In the genomic region with DNA sequence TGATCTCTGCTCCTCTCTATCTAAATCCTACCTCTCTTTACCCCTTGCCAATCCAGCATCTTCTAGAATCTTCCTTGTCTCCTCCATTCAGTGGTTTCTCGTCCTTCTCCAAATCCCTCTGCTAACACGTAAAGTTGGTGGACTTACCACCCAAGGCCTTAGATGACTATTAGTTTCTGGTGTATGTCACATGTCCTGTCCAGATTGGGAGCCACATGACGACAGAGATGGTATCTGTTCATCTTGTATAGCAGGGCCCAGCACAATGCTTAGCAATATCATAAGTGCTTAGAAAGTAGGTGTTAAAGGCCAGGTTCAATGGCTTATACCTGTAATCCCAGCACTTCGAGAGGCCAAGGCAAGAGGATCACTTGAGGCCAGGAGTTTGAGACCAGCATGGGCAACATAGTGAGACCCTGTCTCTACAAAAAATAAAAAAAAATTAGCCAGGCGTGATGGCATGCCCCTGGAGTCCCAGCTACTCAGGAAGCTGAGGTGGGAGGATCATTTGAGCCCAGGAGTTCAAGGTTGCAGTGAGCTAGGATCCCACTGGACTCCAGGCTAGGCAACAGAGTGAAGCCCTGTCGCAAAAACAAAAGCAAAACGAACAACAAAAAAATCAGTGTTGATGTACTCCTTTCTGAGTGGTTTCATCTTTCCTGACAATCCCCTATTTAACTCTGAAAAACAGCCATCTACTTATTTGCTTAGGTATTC, we compare ENCODE assay signal across 2 cellular contexts.
TF ChIP-seq lines count a peak whose summit lies in the region.

No MANE protein-coding gene starts in this region.

TF ChIP-seq in SK-N-SH treated with all-trans-retinoic acid at 6 μM for 48 hours, 23 proteins besides CTCF, POLR2A, EP300 and RAD21 (continued from another document):
- TF ChIP-seq, protein P1, sequence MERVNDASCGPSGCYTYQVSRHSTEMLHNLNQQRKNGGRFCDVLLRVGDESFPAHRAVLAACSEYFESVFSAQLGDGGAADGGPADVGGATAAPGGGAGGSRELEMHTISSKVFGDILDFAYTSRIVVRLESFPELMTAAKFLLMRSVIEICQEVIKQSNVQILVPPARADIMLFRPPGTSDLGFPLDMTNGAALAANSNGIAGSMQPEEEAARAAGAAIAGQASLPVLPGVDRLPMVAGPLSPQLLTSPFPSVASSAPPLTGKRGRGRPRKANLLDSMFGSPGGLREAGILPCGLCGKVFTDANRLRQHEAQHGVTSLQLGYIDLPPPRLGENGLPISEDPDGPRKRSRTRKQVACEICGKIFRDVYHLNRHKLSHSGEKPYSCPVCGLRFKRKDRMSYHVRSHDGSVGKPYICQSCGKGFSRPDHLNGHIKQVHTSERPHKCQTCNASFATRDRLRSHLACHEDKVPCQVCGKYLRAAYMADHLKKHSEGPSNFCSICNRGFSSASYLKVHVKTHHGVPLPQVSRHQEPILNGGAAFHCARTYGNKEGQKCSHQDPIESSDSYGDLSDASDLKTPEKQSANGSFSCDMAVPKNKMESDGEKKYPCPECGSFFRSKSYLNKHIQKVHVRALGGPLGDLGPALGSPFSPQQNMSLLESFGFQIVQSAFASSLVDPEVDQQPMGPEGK (CRISPR knock-in tag; IDR thresholded peaks at IDR 0.05; ENCODE audit: borderline replicate concordance): no peak
- TF ChIP-seq GLIS3 (CRISPR knock-in tag; IDR thresholded peaks at IDR 0.05): no peak
- no peak for TF ChIP-seq CSDC2 (CRISPR knock-in tag; IDR thresholded peaks at IDR 0.05)
- TF ChIP-seq TCF4 (CRISPR knock-in tag; IDR thresholded peaks at IDR 0.05; ENCODE audit: borderline replicate concordance): no peak
- TF ChIP-seq PPARA (CRISPR knock-in tag; IDR thresholded peaks at IDR 0.05; ENCODE audit: borderline replicate concordance): no peak
- TF ChIP-seq ZC3H10 (CRISPR knock-in tag; IDR thresholded peaks at IDR 0.05): no peak
- TF ChIP-seq ISL1 (CRISPR knock-in tag; IDR thresholded peaks at IDR 0.05): no peak

TF ChIP-seq in WTC11, 78 proteins besides CTCF, POLR2A, EP300 and RAD21 (continued from another document):
- TF ChIP-seq, protein P2, sequence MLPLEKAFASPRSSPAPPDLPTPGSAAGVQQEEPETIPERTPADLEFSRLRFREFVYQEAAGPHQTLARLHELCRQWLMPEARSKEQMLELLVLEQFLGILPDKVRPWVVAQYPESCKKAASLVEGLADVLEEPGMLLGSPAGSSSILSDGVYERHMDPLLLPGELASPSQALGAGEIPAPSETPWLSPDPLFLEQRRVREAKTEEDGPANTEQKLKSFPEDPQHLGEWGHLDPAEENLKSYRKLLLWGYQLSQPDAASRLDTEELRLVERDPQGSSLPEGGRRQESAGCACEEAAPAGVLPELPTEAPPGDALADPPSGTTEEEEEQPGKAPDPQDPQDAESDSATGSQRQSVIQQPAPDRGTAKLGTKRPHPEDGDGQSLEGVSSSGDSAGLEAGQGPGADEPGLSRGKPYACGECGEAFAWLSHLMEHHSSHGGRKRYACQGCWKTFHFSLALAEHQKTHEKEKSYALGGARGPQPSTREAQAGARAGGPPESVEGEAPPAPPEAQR (CRISPR knock-in tag; IDR thresholded peaks at IDR 0.05): no peak
- TF ChIP-seq, protein P3, sequence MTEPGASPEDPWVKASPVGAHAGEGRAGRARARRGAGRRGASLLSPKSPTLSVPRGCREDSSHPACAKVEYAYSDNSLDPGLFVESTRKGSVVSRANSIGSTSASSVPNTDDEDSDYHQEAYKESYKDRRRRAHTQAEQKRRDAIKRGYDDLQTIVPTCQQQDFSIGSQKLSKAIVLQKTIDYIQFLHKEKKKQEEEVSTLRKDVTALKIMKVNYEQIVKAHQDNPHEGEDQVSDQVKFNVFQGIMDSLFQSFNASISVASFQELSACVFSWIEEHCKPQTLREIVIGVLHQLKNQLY (CRISPR knock-in tag; IDR thresholded peaks at IDR 0.05): no peak
- TF ChIP-seq, protein P4, sequence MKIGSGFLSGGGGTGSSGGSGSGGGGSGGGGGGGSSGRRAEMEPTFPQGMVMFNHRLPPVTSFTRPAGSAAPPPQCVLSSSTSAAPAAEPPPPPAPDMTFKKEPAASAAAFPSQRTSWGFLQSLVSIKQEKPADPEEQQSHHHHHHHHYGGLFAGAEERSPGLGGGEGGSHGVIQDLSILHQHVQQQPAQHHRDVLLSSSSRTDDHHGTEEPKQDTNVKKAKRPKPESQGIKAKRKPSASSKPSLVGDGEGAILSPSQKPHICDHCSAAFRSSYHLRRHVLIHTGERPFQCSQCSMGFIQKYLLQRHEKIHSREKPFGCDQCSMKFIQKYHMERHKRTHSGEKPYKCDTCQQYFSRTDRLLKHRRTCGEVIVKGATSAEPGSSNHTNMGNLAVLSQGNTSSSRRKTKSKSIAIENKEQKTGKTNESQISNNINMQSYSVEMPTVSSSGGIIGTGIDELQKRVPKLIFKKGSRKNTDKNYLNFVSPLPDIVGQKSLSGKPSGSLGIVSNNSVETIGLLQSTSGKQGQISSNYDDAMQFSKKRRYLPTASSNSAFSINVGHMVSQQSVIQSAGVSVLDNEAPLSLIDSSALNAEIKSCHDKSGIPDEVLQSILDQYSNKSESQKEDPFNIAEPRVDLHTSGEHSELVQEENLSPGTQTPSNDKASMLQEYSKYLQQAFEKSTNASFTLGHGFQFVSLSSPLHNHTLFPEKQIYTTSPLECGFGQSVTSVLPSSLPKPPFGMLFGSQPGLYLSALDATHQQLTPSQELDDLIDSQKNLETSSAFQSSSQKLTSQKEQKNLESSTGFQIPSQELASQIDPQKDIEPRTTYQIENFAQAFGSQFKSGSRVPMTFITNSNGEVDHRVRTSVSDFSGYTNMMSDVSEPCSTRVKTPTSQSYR (CRISPR knock-in tag; IDR thresholded peaks at IDR 0.05): no peak
- TF ChIP-seq OVOL2 (CRISPR knock-in tag; IDR thresholded peaks at IDR 0.05; ENCODE audit: borderline replicate concordance) (no peak), ZNF138 (CRISPR knock-in tag; conservative IDR thresholded peaks at IDR 0.05) (no peak), EMX1 (CRISPR knock-in tag; IDR thresholded peaks at IDR 0.05) (no peak)
